11 cellular contexts compared by ENCODE assay signal in genomic region chr17:50533185-50533584, GRCh38. TPM values are rescaled to one million over a fixed set of nuclear protein-coding genes. Genes with fewer than 3 reads are reported as not detected.
DNase-seq lines count a peak whose midpoint lies in the region; ATAC-seq and TF ChIP-seq lines count a peak whose summit lies in the region.
"Had no signal": no experiment of that assay in that cellular context is flagged by ENCODE, and none has a peak within 500 bp of the region (broad histone marks: within the 10 kb centered on the region; RNA-seq: fewer than 3 reads in every experiment).

No MANE protein-coding gene starts in this region.

- no peak overlapping the region for H2BK15ac ChIP-seq in mesenchymal stem cell (ENCODE audit: low read depth, poor library complexity, severe bottlenecking)

- H3K36me3 ChIP-seq in HCT116 (ENCODE audit: control insufficient read depth in 1 of 2, insufficient read depth in 2 of 2, low read length in 2 of 2), result no peaks in the 10 kb centered on the region; a peak in 1 of 4 replicates
- H3K36me3 ChIP-seq in adrenal gland (replicated peaks in 1 of 2), result no peaks in the 10 kb centered on the region
- peaks cover 4% of the 10 kb centered on the region; the same call in 1 of the 2 replicates for H3K36me3 ChIP-seq in iPS DF 6.9 (ENCODE audit: control insufficient read depth, insufficient read depth, low read length)
- H3K36me3 ChIP-seq in parathyroid adenoma (ENCODE audit: control insufficient read depth, insufficient read depth, low read length), result no peaks in the 10 kb centered on the region
- H3K36me3 ChIP-seq in mesenchymal stem cell (ENCODE audit: control insufficient read depth in 1 of 2, insufficient read depth in 2 of 2, low read depth in 1 of 2, low read length in 2 of 2), result peaks cover 0 to 3% of the 10 kb centered on the region in 2 experiments

- DNase-seq in HCT116 (ENCODE audit: low read depth, low spot score) (no peak), adrenal gland (no peak), iPS DF 6.9 (ENCODE audit: low read depth, low spot score) (no peak), HFFc6 (no peak), mesenchymal stem cell (no peak), C1 segment of cervical spinal cord (lab: John Stamatoyannopoulos, UW) (no peak), epidermal melanocyte (ENCODE audit: insufficient read length, low spot score) (no peak)

- peak overlapping the region; percentile 99 for H3K4me2 ChIP-seq in HCT116 (ENCODE audit: low read length)
- H3K4me2 ChIP-seq in parathyroid adenoma (ENCODE audit: low read length), result peak overlapping the region; percentile 92
- H3K4me2 ChIP-seq in mesenchymal stem cell (ENCODE audit: low read length, poor library complexity, severe bottlenecking), result no peak overlapping the region

- no peaks in the 10 kb centered on the region for H3K9me3 Mint-ChIP-seq in HFFc6
- H3K9me3 Mint-ChIP-seq: CD4-positive, alpha-beta memory T cell had no signal

- H3K9me3 ChIP-seq in HCT116 (ENCODE audit: control insufficient read depth in 1 of 2, insufficient read depth in 1 of 2, low read depth in 1 of 2, low read length in 2 of 2) (no peaks in the 10 kb centered on the region), adrenal gland (replicated peaks in 1 of 3) (no peaks in the 10 kb centered on the region), iPS DF 6.9 (ENCODE audit: control insufficient read depth, insufficient read depth, low read length) (no peaks in the 10 kb centered on the region), parathyroid adenoma (ENCODE audit: control insufficient read depth, low read length) (no peaks in the 10 kb centered on the region), mesenchymal stem cell (ENCODE audit: control insufficient read depth, low read length) (no peaks in the 10 kb centered on the region)

- TF ChIP-seq POLR2A in HCT116 (IDR thresholded peaks at IDR 0.05; ENCODE audit: borderline replicate concordance, extremely low read depth, insufficient read depth, insufficient read length) (no peak), adrenal gland (IDR thresholded peaks at IDR 0.05) (no peak)

- peak overlapping the region; percentile 78 for H3K9ac ChIP-seq in HCT116 (ENCODE audit: low read length)
- peak overlapping the region; percentile 97 for H3K9ac ChIP-seq in parathyroid adenoma
- H3K9ac ChIP-seq in mesenchymal stem cell (ENCODE audit: low read length), result no peak overlapping the region

- peaks cover 16% of the 10 kb centered on the region for H3K4me1 Mint-ChIP-seq in HFFc6 (ENCODE audit: low read depth)

- peak overlapping the region; percentile 73 for H3K27ac ChIP-seq in HCT116 (ENCODE audit: low read depth, low read length)
- peak overlapping the region in 3 of 5 donors; percentile 84 to 89 (median 88) for H3K27ac ChIP-seq in adrenal gland
- H3K27ac ChIP-seq in iPS DF 6.9 (ENCODE audit: low read length), result no peak overlapping the region
- H3K27ac ChIP-seq in parathyroid adenoma, result peak overlapping the region; percentile 97
- H3K27ac ChIP-seq in mesenchymal stem cell (ENCODE audit: low read length, poor library complexity, severe bottlenecking), result no peak overlapping the region

- no peak overlapping the region for H3K4me3 Mint-ChIP-seq in HFFc6

- ATAC-seq in HCT116, result no peak

- no peaks in the 10 kb centered on the region; the same call in 1 of the 2 replicates for H3K79me2 ChIP-seq in HCT116 (ENCODE audit: insufficient read depth, low read length)
- H3K79me2 ChIP-seq in parathyroid adenoma, result peaks cover 31% of the 10 kb centered on the region

- TF ChIP-seq CTCF in HCT116 (IDR thresholded peaks at IDR 0.05 in 2 of 3, conservative IDR thresholded peaks at IDR 0.05 in 1 of 3; ENCODE audit: borderline replicate concordance in 1 of 3, insufficient read depth in 1 of 3, low read depth in 2 of 3, low read length in 2 of 3) (no peak), adrenal gland (IDR thresholded peaks at IDR 0.05) (no peak), parathyroid adenoma (IDR thresholded peaks at IDR 0.05) (no peak), HFFc6 (IDR thresholded peaks at IDR 0.05) (no peak)

- no peak for TF ChIP-seq RAD21 in HCT116 (IDR thresholded peaks at IDR 0.05; ENCODE audit: low read depth)

- H2BK5ac ChIP-seq in mesenchymal stem cell (ENCODE audit: low read depth, low read length, poor library complexity, severe bottlenecking), result no peak overlapping the region

- no peaks in the 10 kb centered on the region for H3K36me3 Mint-ChIP-seq in HFFc6 (ENCODE audit: low read depth)
- H3K36me3 Mint-ChIP-seq: CD4-positive, alpha-beta memory T cell had no signal

- RAD21 ChIA-PET in HCT116 (lab: Charles Lee; ENCODE audit: low non-redundant PET in 1 of 2, low total read pairs in 2 of 2, uncharacterized antibody in 2 of 2, unreplicated experiment in 2 of 2), result interaction anchor here in 1 of 2 experiments (0.7 kb wide), 1 partner anchor 50 kb away, joined by 3 read pairs; no protein-coding TSS in a partner anchor

- no peak overlapping the region for H2BK12ac ChIP-seq in mesenchymal stem cell (ENCODE audit: low read length in 2 of 2)

- no peak overlapping the region for H3K4ac ChIP-seq in mesenchymal stem cell (ENCODE audit: low read depth in 1 of 2, low read length in 2 of 2)

- peaks cover 39 to 48% of the 10 kb centered on the region in 2 experiments for H3K4me1 ChIP-seq in HCT116 (ENCODE audit: control insufficient read depth in 1 of 2, insufficient read depth in 2 of 2, low read length in 2 of 2)
- H3K4me1 ChIP-seq in adrenal gland (replicated peaks in 1 of 2), result peaks cover 29 to 38% of the 10 kb centered on the region in 2 donors
- peaks cover 3% of the 10 kb centered on the region for H3K4me1 ChIP-seq in iPS DF 6.9 (ENCODE audit: control insufficient read depth, insufficient read depth, low read length)
- peaks cover 36% of the 10 kb centered on the region for H3K4me1 ChIP-seq in parathyroid adenoma
- peaks cover 28% of the 10 kb centered on the region for H3K4me1 ChIP-seq in mesenchymal stem cell (ENCODE audit: control insufficient read depth, insufficient read depth, low read depth, low read length)

- no peaks in the 10 kb centered on the region for H3K27me3 ChIP-seq in HCT116 (ENCODE audit: insufficient read depth, low read length)
- H3K27me3 ChIP-seq in adrenal gland, result no peaks in the 10 kb centered on the region
- no peaks in the 10 kb centered on the region for H3K27me3 ChIP-seq in iPS DF 6.9 (ENCODE audit: control insufficient read depth, insufficient read depth, low read length)
- no peaks in the 10 kb centered on the region for H3K27me3 ChIP-seq in parathyroid adenoma (ENCODE audit: control insufficient read depth, insufficient read depth, low read length)
- H3K27me3 ChIP-seq in mesenchymal stem cell (ENCODE audit: control insufficient read depth in 1 of 2, insufficient read depth in 1 of 2, low read length in 2 of 2), result peaks cover 36 to 71% of the 10 kb centered on the region in 2 experiments

- no peak overlapping the region for H2AK5ac ChIP-seq in mesenchymal stem cell (ENCODE audit: low read length, severe bottlenecking)

- H3K23ac ChIP-seq in mesenchymal stem cell (ENCODE audit: low read length in 2 of 2), result no peak overlapping the region

- H3K4me3 ChIP-seq in HCT116 (replicated peaks in 1 of 2; ENCODE audit: low read depth in 1 of 2, low read length in 2 of 2), result peak overlapping the region; percentile 45 to 75
- peak overlapping the region in 1 of 4 donors; percentile 47 for H3K4me3 ChIP-seq in adrenal gland
- peak overlapping the region; percentile 53; the same call in 1 of the 2 replicates for H3K4me3 ChIP-seq in iPS DF 6.9 (ENCODE audit: low read length)
- H3K4me3 ChIP-seq in parathyroid adenoma (ENCODE audit: low read depth, low read length), result peak overlapping the region; percentile 89
- H3K4me3 ChIP-seq in mesenchymal stem cell (ENCODE audit: insufficient read depth in 1 of 2, low read depth in 1 of 2, low read length in 2 of 2), result peak overlapping the region in 1 of 2 experiments; percentile 66
- H3K4me3 ChIP-seq: K562 had no signal

- BruUV-seq in HCT116 (replicated peaks; lab: Mats Ljungman, UMichigan), result no TSS peak

- POLR2A ChIA-PET in HCT116 (lab: Charles Lee), result interaction anchor here (0.7 to 1.3 kb wide), 3 partner anchors 9 to 54 kb away, joined by 3 read pairs; no protein-coding TSS in a partner anchor

- no peaks in the 10 kb centered on the region for H4K20me1 ChIP-seq in HCT116 (ENCODE audit: insufficient read depth)

- H2AFZ ChIP-seq in HCT116 (ENCODE audit: low read depth, low read length, poor library complexity, severe bottlenecking) (no peak overlapping the region), parathyroid adenoma (no peak overlapping the region), mesenchymal stem cell (ENCODE audit: low read depth, low read length) (no peak overlapping the region)

- no peak overlapping the region for H4K91ac ChIP-seq in mesenchymal stem cell (ENCODE audit: low read length)

- no peaks in the 10 kb centered on the region for H3K79me1 ChIP-seq in mesenchymal stem cell (replicated peaks; ENCODE audit: low read length, poor library complexity, severe bottlenecking)

- H2BK120ac ChIP-seq in mesenchymal stem cell (ENCODE audit: low read depth, low read length), result no peak overlapping the region

- H3K9me2 ChIP-seq in HCT116 (ENCODE audit: insufficient read depth), result no peaks in the 10 kb centered on the region

- peaks cover 45% of the 10 kb centered on the region for H3K27me3 Mint-ChIP-seq in HFFc6 (ENCODE audit: insufficient read depth)

- no peak overlapping the region for H3K18ac ChIP-seq in mesenchymal stem cell (ENCODE audit: low read depth in 1 of 2, low read length in 2 of 2)

- intact Hi-C loops in HCT116 (cut with micrococcal nuclease) (no loop called here), adrenal gland (cut with DNase I) (no loop called here)

- WGBS in adrenal gland, 4 donors, result 11 to 35% (median 14%) methylated on average over 5 of the region's 5 CpGs
- no CpG with 5 or more reads among the region's 5 CpGs for WGBS in iPS DF 6.9 (ENCODE audit: insufficient coverage, insufficient read length)
- 14% methylated on average over 5 of the region's 5 CpGs for WGBS in mesenchymal stem cell

- CTCF ChIA-PET in HCT116 (lab: Charles Lee), result interaction anchor here (0.8 to 2.3 kb wide), 6 partner anchors 9 to 171 kb away, joined by 3 to 9 read pairs (median 4); no protein-coding TSS in a partner anchor

- no peak overlapping the region for H3K27ac Mint-ChIP-seq in HFFc6

- H3K14ac ChIP-seq in mesenchymal stem cell (ENCODE audit: low read length in 2 of 2), result no peak overlapping the region

- no peak overlapping the region for H4K8ac ChIP-seq in mesenchymal stem cell (ENCODE audit: low read length)

RNA-seq across cellular contexts. Expression of gene EPN3, which starts 0.7 kb away (rescaled TPM):
- total RNA-seq in HCT116 (2021; ENCODE audit: unreplicated experiment) (17.8 TPM), adrenal gland (10 to 100 TPM in 7 of 8 donors, 1 to 10 TPM in 1; 1.7 to 96.1 (median 38.2) TPM)
- polyA plus RNA-seq in HCT116 (2012), result 11.6 and 12.0 TPM in 2 replicates
- 10 to 100 TPM in 2 of 3 donors, 1 to 10 TPM in 1; 1.2 to 32.3 (median 10.5) TPM for polyA plus RNA-seq in adrenal gland
- under 1 TPM in 1 of 6 experiments, not detected in 5; 0.05 TPM for total RNA-seq in HFFc6 (2021; fragmentation: NEBNext Ultra II Directional; extraction: Animal tissue kit (Norgen Biotek cat#: 25700))
- polyA plus RNA-seq in mesenchymal stem cell (2013, experiment 1 of 2), result 0.01 TPM
- not detected for polyA plus RNA-seq in mesenchymal stem cell (2013, experiment 2 of 2)
- total RNA-seq: CD4-positive, alpha-beta memory T cell; lung microvascular endothelial cell had no signal
- polyA plus RNA-seq: CD4-positive, alpha-beta memory T cell; K562 had no signal

RNA-seq across cellular contexts. Expression of gene SPATA20, which starts 13.8 kb away (rescaled TPM):
- total RNA-seq in HCT116 (2021; ENCODE audit: unreplicated experiment) (57.5 TPM), adrenal gland (100 to 1,000 TPM in 7 of 8 donors, 10 to 100 TPM in 1; 78.9 to 205 (median 169) TPM)
- 59.6 and 63.2 TPM in 2 replicates for polyA plus RNA-seq in HCT116 (2012)
- 100 to 1,000 TPM in 2 of 3 donors, 10 to 100 TPM in 1; 12.7 to 246 (median 150) TPM for polyA plus RNA-seq in adrenal gland
- 10 to 100 TPM; 53.4 to 71.2 (median 62.6) TPM for total RNA-seq in HFFc6 (2021; fragmentation: NEBNext Ultra II Directional; extraction: Animal tissue kit (Norgen Biotek cat#: 25700))
- 36.6 TPM for polyA plus RNA-seq in mesenchymal stem cell (2013, experiment 1 of 2)
- 37.2 TPM for polyA plus RNA-seq in mesenchymal stem cell (2013, experiment 2 of 2)

RNA-seq across cellular contexts. Expression of gene MYCBPAP, which starts 24.9 kb away (rescaled TPM):
- not detected for total RNA-seq in HCT116 (2021; ENCODE audit: unreplicated experiment)
- 0.45 TPM in 1 of 2 replicates, not detected in the other for polyA plus RNA-seq in HCT116 (2012)
- total RNA-seq in adrenal gland, result 1 to 10 TPM in 6 of 8 donors, under 1 TPM in 1, not detected in 1; 0.12 to 8.9 (median 2.3) TPM
- polyA plus RNA-seq in adrenal gland, result 1 to 10 TPM in 2 of 3 donors, under 1 TPM in 1; 0.27 to 4.4 (median 2.2) TPM
- total RNA-seq in HFFc6 (2021; fragmentation: NEBNext Ultra II Directional; extraction: Animal tissue kit (Norgen Biotek cat#: 25700)), result under 1 TPM; 0.12 to 0.76 (median 0.28) TPM
- 0.23 TPM for polyA plus RNA-seq in mesenchymal stem cell (2013, experiment 1 of 2)
- polyA plus RNA-seq in mesenchymal stem cell (2013, experiment 2 of 2), result 0.03 TPM
- total RNA-seq: K562 had no signal
- polyA plus RNA-seq: K562 had no signal

RNA-seq across cellular contexts. Expression of gene CACNA1G, which starts 27.3 kb away (rescaled TPM):
- total RNA-seq in HCT116 (2021; ENCODE audit: unreplicated experiment) (3.4 TPM), adrenal gland (under 1 TPM in 7 of 8 donors, not detected in 1; 0.06 to 0.72 (median 0.14) TPM)
- polyA plus RNA-seq in HCT116 (2012), result 1.3 and 1.7 TPM in 2 replicates
- under 1 TPM; 0.05 to 0.24 (median 0.07) TPM for polyA plus RNA-seq in adrenal gland
- total RNA-seq in HFFc6 (2021; fragmentation: NEBNext Ultra II Directional; extraction: Animal tissue kit (Norgen Biotek cat#: 25700)), result under 1 TPM in 5 of 6 experiments, not detected in 1; 0.03 to 0.19 (median 0.05) TPM
- 0.01 TPM for polyA plus RNA-seq in mesenchymal stem cell (2013, experiment 1 of 2)
- polyA plus RNA-seq in mesenchymal stem cell (2013, experiment 2 of 2), result 0.01 TPM
- total RNA-seq: CD4-positive, alpha-beta memory T cell; K562; lung microvascular endothelial cell had no signal
- polyA plus RNA-seq: CD4-positive, alpha-beta memory T cell had no signal

RNA-seq across cellular contexts. Expression of gene RSAD1, which starts 54.5 kb away (rescaled TPM):
- 82.7 TPM for total RNA-seq in HCT116 (2021; ENCODE audit: unreplicated experiment)
- polyA plus RNA-seq in HCT116 (2012), result 50.4 and 56.4 TPM in 2 replicates
- total RNA-seq in adrenal gland, result 10 to 100 TPM; 28.4 to 77.3 (median 51.8) TPM
- polyA plus RNA-seq in adrenal gland, result 10 to 100 TPM; 31.6 to 69.0 (median 60.5) TPM
- 10 to 100 TPM; 14.9 to 20.4 (median 17.5) TPM for total RNA-seq in HFFc6 (2021; fragmentation: NEBNext Ultra II Directional; extraction: Animal tissue kit (Norgen Biotek cat#: 25700))
- polyA plus RNA-seq in mesenchymal stem cell (2013, experiment 1 of 2), result 9.6 TPM
- polyA plus RNA-seq in mesenchymal stem cell (2013, experiment 2 of 2), result 9.3 TPM

Comparison
In these comparisons a context has a peak if more than half of its experiments do, and no peak if none do; other contexts are left out.
1. H3K27ac ChIP-seq: peak in HCT116 (single experiment), adrenal gland (3 of 5) and parathyroid adenoma (single experiment); none in iPS DF 6.9 (single experiment) and mesenchymal stem cell (single experiment).